In the genomic region with DNA sequence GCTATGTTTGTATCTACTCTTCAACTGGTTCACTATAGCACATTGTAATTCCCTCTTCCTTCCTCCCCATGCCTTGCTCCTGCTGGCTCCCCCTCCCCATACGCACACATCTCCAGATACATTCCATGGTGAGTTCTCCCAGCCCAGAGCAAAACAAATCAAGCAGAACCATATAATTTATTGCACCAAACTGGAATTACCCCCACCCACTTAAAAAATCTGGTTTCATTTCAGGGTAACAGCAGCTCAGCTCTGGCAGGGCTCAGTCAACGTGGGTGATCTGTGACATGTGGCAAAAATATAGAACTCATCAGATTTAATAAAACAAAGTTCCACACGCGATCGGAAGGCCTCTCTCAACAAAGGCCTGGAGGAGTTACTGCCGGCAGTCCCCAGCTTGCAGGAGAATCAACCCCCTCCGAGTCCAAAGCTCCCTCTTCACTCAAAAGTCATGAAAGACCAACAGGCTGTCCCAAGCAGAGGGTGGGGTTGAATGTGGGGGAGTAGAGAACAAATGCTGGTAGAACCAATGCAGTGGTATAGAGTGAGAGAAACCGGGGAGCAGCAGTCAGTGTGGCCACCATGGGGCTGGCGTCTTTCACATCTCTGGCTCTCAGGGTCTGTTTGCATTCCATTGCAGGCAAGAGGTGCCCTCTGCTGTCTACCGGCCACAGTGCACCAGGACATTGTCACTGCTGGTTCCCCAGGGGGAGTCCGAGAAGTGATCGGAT, we compare ENCODE assay signal across 1 cellular context.
TF ChIP-seq lines count a peak whose summit lies in the region.

No MANE protein-coding gene starts in this region.

TF ChIP-seq in HEK293, 187 proteins besides CTCF, POLR2A, EP300 and RAD21 (continued from another document and continues in another):
- TF ChIP-seq, protein P1, sequence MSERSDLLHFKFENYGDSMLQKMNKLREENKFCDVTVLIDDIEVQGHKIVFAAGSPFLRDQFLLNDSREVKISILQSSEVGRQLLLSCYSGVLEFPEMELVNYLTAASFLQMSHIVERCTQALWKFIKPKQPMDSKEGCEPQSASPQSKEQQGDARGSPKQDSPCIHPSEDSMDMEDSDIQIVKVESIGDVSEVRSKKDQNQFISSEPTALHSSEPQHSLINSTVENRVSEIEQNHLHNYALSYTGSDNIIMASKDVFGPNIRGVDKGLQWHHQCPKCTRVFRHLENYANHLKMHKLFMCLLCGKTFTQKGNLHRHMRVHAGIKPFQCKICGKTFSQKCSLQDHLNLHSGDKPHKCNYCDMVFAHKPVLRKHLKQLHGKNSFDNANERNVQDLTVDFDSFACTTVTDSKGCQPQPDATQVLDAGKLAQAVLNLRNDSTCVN (tag by site-specific recombination; optimal IDR thresholded peaks at IDR 0.05), result no peak
- TF ChIP-seq ZSCAN5A (tag by site-specific recombination; IDR thresholded peaks at IDR 0.05) (no peak), ZNF132 (tag by site-specific recombination; IDR thresholded peaks at IDR 0.05; ENCODE audit: borderline replicate concordance) (no peak), ZFP41 (tag by site-specific recombination; IDR thresholded peaks at IDR 0.05; ENCODE audit: borderline replicate concordance) (no peak), ZNF398 (tag by site-specific recombination; IDR thresholded peaks at IDR 0.05) (peak; percentile 85), ZNF843 (tag by site-specific recombination; IDR thresholded peaks at IDR 0.05) (no peak), SCRT1 (tag by site-specific recombination; IDR thresholded peaks at IDR 0.05; ENCODE audit: borderline replicate concordance) (no peak), ZNF266 (tag by site-specific recombination; IDR thresholded peaks at IDR 0.05; ENCODE audit: low read depth) (no peak), MEIS1 (CRISPR knock-in tag; IDR thresholded peaks at IDR 0.05; ENCODE audit: borderline replicate concordance) (no peak), ZNF184 (tag by site-specific recombination; IDR thresholded peaks at IDR 0.05) (no peak), SCRT2 (tag by site-specific recombination; IDR thresholded peaks at IDR 0.05) (peak; percentile 81), SALL2 (tag by site-specific recombination; IDR thresholded peaks at IDR 0.05; ENCODE audit: borderline replicate concordance) (no peak), GFI1B (tag by site-specific recombination; IDR thresholded peaks at IDR 0.05) (no peak), ZFHX2 (tag by site-specific recombination; conservative IDR thresholded peaks at IDR 0.05) (peak; percentile 77), ZNF654 (tag by site-specific recombination; IDR thresholded peaks at IDR 0.05; ENCODE audit: low read depth) (peak; percentile 96), HOXC10 (CRISPR knock-in tag; IDR thresholded peaks at IDR 0.05) (no peak), ZNF610 (tag by site-specific recombination; IDR thresholded peaks at IDR 0.05; ENCODE audit: borderline replicate concordance) (no peak), ZNF664 (tag by site-specific recombination; IDR thresholded peaks at IDR 0.05) (no peak), ZNF670 (tag by site-specific recombination; IDR thresholded peaks at IDR 0.05; ENCODE audit: low read depth) (no peak), GLI4 (tag by site-specific recombination; IDR thresholded peaks at IDR 0.05) (no peak), YY1 (tag by site-specific recombination; IDR thresholded peaks at IDR 0.05) (0 out of 2 replicates have a peak, but pooled peaks have one; percentile 15), FEZF1 (tag by site-specific recombination; IDR thresholded peaks at IDR 0.05) (no peak), ZBTB17 (tag by site-specific recombination; IDR thresholded peaks at IDR 0.05) (peak; percentile 70), ZNF571 (tag by site-specific recombination; IDR thresholded peaks at IDR 0.05) (no peak), ZNF10 (tag by site-specific recombination; IDR thresholded peaks at IDR 0.05) (no peak), ZNF624 (tag by site-specific recombination; IDR thresholded peaks at IDR 0.05) (no peak), PRDM2 (tag by site-specific recombination; IDR thresholded peaks at IDR 0.05; ENCODE audit: borderline replicate concordance) (no peak), ZNF692 (tag by site-specific recombination; IDR thresholded peaks at IDR 0.05) (no peak), ZNF791 (tag by site-specific recombination; IDR thresholded peaks at IDR 0.05) (no peak), ZNF404 (tag by site-specific recombination; IDR thresholded peaks at IDR 0.05) (no peak)
- TF ChIP-seq, protein P2, sequence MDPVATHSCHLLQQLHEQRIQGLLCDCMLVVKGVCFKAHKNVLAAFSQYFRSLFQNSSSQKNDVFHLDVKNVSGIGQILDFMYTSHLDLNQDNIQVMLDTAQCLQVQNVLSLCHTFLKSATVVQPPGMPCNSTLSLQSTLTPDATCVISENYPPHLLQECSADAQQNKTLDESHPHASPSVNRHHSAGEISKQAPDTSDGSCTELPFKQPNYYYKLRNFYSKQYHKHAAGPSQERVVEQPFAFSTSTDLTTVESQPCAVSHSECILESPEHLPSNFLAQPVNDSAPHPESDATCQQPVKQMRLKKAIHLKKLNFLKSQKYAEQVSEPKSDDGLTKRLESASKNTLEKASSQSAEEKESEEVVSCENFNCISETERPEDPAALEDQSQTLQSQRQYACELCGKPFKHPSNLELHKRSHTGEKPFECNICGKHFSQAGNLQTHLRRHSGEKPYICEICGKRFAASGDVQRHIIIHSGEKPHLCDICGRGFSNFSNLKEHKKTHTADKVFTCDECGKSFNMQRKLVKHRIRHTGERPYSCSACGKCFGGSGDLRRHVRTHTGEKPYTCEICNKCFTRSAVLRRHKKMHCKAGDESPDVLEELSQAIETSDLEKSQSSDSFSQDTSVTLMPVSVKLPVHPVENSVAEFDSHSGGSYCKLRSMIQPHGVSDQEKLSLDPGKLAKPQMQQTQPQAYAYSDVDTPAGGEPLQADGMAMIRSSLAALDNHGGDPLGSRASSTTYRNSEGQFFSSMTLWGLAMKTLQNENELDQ (tag by site-specific recombination; IDR thresholded peaks at IDR 0.05; ENCODE audit: low read depth), result no peak
- TF ChIP-seq, protein P3, sequence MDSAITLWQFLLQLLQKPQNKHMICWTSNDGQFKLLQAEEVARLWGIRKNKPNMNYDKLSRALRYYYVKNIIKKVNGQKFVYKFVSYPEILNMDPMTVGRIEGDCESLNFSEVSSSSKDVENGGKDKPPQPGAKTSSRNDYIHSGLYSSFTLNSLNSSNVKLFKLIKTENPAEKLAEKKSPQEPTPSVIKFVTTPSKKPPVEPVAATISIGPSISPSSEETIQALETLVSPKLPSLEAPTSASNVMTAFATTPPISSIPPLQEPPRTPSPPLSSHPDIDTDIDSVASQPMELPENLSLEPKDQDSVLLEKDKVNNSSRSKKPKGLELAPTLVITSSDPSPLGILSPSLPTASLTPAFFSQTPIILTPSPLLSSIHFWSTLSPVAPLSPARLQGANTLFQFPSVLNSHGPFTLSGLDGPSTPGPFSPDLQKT (IDR thresholded peaks at IDR 0.05; ENCODE audit: borderline replicate concordance, low read depth, low read length), result no peak
- TF ChIP-seq, protein P4, sequence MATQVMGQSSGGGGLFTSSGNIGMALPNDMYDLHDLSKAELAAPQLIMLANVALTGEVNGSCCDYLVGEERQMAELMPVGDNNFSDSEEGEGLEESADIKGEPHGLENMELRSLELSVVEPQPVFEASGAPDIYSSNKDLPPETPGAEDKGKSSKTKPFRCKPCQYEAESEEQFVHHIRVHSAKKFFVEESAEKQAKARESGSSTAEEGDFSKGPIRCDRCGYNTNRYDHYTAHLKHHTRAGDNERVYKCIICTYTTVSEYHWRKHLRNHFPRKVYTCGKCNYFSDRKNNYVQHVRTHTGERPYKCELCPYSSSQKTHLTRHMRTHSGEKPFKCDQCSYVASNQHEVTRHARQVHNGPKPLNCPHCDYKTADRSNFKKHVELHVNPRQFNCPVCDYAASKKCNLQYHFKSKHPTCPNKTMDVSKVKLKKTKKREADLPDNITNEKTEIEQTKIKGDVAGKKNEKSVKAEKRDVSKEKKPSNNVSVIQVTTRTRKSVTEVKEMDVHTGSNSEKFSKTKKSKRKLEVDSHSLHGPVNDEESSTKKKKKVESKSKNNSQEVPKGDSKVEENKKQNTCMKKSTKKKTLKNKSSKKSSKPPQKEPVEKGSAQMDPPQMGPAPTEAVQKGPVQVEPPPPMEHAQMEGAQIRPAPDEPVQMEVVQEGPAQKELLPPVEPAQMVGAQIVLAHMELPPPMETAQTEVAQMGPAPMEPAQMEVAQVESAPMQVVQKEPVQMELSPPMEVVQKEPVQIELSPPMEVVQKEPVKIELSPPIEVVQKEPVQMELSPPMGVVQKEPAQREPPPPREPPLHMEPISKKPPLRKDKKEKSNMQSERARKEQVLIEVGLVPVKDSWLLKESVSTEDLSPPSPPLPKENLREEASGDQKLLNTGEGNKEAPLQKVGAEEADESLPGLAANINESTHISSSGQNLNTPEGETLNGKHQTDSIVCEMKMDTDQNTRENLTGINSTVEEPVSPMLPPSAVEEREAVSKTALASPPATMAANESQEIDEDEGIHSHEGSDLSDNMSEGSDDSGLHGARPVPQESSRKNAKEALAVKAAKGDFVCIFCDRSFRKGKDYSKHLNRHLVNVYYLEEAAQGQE (tag by site-specific recombination; IDR thresholded peaks at IDR 0.05), result no peak
